Comparison of ENCODE assay signal across 8 cellular contexts in the genomic region with DNA sequence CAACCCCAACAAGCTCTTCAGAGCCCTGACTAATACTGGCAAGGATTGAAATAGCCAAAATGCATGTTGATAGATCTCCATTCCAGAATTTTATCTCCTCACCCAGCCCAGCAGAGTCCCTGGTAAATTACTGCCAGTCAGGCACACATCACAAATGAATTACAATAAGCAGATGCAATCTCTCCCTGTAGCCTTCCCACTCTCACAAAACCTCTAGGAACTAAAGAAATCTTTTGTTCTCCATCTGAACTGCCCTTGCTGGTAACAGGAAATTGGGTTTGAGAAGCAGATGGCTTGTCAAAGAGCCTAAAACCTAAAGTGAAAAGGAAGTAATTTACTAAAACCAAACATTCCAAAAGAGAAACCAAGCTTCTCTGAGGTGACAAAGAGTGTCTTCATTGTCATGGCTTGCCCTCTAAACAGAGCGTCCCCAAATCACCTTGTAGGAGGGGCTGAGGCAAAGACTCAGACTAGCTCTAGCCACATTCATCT. TPM values are rescaled to one million over a fixed set of nuclear protein-coding genes. Genes with fewer than 3 reads are reported as not detected.
DNase-seq lines count a peak whose midpoint lies in the region; ATAC-seq and TF ChIP-seq lines count a peak whose summit lies in the region.

No MANE protein-coding gene starts in this region.

- H3K9me3 Mint-ChIP-seq in activated CD4-positive, alpha-beta memory T cell treated with anti-CD3 and anti-CD28 coated beads, Interleukin-2, amount 10 ng/mL, durations not matched to agents 7 days and 5 days: no peaks in the 10 kb centered on the region
- H3K9me3 Mint-ChIP-seq in naive B cell: no peaks in the 10 kb centered on the region

- H3K36me3 Mint-ChIP-seq in activated CD4-positive, alpha-beta memory T cell treated with anti-CD3 and anti-CD28 coated beads, Interleukin-2, amount 10 ng/mL, durations not matched to agents 7 days and 5 days (ENCODE audit: low read depth): peaks cover 2% of the 10 kb centered on the region
- peaks cover 0 to 9% of the 10 kb centered on the region in 2 donors for H3K36me3 Mint-ChIP-seq in naive B cell

- peak overlapping the region; percentile 61 for H3K27ac Mint-ChIP-seq in activated CD4-positive, alpha-beta memory T cell treated with anti-CD3 and anti-CD28 coated beads, Interleukin-2, amount 10 ng/mL, durations not matched to agents 7 days and 5 days
- H3K27ac Mint-ChIP-seq in naive B cell: peak overlapping the region in 2 of 6 donors; percentile 56 to 81

- ATAC-seq in HG03280 (IDR thresholded peaks at IDR 0.05; ENCODE audit: unreplicated experiment) (peak; percentile 60), naive B cell (ENCODE audit: low read depth in 2 of 2) (peak; percentile 25 to 28)

- POLR2A ChIA-PET in activated CD4-positive, alpha-beta memory T cell treated with anti-CD3 and anti-CD28 coated beads, Interleukin-2, amount 10 ng/mL, durations not matched to agents 7 days and 5 days (lab: Charles Lee): interaction anchor here (1.1 to 1.2 kb wide), 2 partner anchors 9 to 39 kb away, joined by 3 to 4 read pairs; no protein-coding TSS in a partner anchor

- in situ Hi-C loops in GM13977 (cut with MboI; ENCODE audit: low pct_unique_long_range_greater_than_20kb, low sequenced_read_pairs, unreplicated experiment): no loop called here

- CTCF ChIA-PET in activated CD4-positive, alpha-beta memory T cell treated with anti-CD3 and anti-CD28 coated beads, Interleukin-2, amount 10 ng/mL, durations not matched to agents 7 days and 5 days (lab: Charles Lee): interaction anchor here (1.3 kb wide), 1 partner anchor 13 kb away, joined by 3 read pairs; no protein-coding TSS in a partner anchor

- DNase-seq in GM13977 (ENCODE audit: low spot score) (peak; percentile 45), naive B cell (no peak), LoVo (ENCODE audit: low spot score) (no peak), NCI-H2227 treated with DMSO at 0.1 percent for 48 hours (lab: John Stamatoyannopoulos, UW) (no peak), NCI-H446 treated with DMSO at 0.1 percent for 48 hours (lab: John Stamatoyannopoulos, UW) (no peak), ecto neural progenitor cell (ENCODE audit: low spot score) (no peak)
- DNase-seq in activated CD4-positive, alpha-beta memory T cell treated with anti-CD3 and anti-CD28 coated beads, Interleukin-2, amount 10 ng/mL, durations not matched to agents 7 days and 5 days: no peak

- no peak for TF ChIP-seq CTCF in GM13977 (IDR thresholded peaks at IDR 0.05; ENCODE audit: extremely low read depth, insufficient read depth, missing control alignments)

- no peak overlapping the region for H3K4me3 Mint-ChIP-seq in activated CD4-positive, alpha-beta memory T cell treated with anti-CD3 and anti-CD28 coated beads, Interleukin-2, amount 10 ng/mL, durations not matched to agents 7 days and 5 days
- peak overlapping the region in 1 of 8 donors; percentile 37 for H3K4me3 Mint-ChIP-seq in naive B cell

- no peaks in the 10 kb centered on the region for H3K27me3 Mint-ChIP-seq in activated CD4-positive, alpha-beta memory T cell treated with anti-CD3 and anti-CD28 coated beads, Interleukin-2, amount 10 ng/mL, durations not matched to agents 7 days and 5 days
- H3K27me3 Mint-ChIP-seq in naive B cell: no peaks in the 10 kb centered on the region

- peaks cover 19% of the 10 kb centered on the region for H3K4me1 Mint-ChIP-seq in activated CD4-positive, alpha-beta memory T cell treated with anti-CD3 and anti-CD28 coated beads, Interleukin-2, amount 10 ng/mL, durations not matched to agents 7 days and 5 days
- H3K4me1 Mint-ChIP-seq in naive B cell: peaks cover 16 to 22% (median 18%) of the 10 kb centered on the region in 3 donors

RNA-seq across cellular contexts. Expression of a gene that starts 59.5 kb away (rescaled TPM):
- total RNA-seq in activated CD4-positive, alpha-beta memory T cell treated with anti-CD3 and anti-CD28 coated beads, Interleukin-2, amount 10 ng/mL, durations not matched to agents 7 days and 5 days: 10 to 100 TPM; 22.2 to 24.0 TPM
- 1 to 10 TPM in 5 of 6 donors, under 1 TPM in 1; 0.04 to 4.1 (median 2.4) TPM for polyA plus RNA-seq in naive B cell (ENCODE audit: low read depth in 6 of 6)
